Comparison of ENCODE assay signal across 1 cellular context in the genomic region with DNA sequence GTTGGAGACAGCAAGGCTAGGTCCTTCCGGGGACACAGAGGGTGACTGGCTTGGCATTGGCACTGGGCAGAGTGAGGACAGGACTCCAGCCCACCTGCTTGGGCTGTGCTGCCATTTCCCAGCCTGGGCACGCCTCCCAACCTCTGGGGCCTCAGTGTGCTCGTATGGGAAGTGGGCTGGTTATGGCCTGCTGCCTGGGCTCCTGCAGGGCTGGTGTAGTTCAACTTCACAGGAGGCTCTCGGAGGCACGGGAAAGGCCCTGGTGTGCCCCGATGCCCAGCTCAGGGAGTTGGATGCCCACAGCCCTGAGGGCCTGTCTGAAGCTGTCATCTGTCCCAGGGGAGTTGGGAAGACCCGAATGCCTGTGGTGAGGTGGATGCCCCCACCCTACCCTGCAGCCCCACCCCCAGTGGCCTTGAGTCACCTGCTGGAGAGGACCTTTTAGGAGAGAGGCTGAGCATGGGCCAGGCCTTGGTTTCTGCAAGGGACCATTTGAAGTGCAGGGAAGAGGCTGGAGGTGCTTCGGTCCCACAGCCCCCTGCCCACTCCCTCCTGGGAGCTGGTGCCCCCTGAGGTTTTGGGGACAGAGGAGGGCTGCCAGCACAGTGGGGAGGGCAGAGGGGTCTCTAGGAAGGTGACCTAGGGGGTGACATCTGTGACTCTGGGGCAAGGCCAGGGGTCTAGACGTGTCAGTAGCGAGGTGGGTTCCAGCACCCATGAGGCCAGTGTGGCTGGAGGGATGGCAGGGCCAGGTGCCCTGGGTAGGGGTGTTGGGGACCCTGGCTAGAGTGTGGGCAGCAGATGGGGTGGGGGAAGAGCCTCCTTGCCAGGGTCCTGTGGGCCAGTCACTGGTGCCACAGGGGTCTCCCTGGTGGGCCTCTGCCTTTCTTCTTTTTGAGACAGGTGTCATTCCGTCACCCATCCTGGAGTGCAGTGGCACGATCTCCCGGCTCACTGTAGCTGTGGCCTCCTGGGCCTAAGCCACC.
TF ChIP-seq lines count a peak whose summit lies in the region.

No MANE protein-coding gene starts in this region.

TF ChIP-seq in WTC11, 78 proteins besides CTCF, POLR2A, EP300 and RAD21:
- TF ChIP-seq, protein P1, sequence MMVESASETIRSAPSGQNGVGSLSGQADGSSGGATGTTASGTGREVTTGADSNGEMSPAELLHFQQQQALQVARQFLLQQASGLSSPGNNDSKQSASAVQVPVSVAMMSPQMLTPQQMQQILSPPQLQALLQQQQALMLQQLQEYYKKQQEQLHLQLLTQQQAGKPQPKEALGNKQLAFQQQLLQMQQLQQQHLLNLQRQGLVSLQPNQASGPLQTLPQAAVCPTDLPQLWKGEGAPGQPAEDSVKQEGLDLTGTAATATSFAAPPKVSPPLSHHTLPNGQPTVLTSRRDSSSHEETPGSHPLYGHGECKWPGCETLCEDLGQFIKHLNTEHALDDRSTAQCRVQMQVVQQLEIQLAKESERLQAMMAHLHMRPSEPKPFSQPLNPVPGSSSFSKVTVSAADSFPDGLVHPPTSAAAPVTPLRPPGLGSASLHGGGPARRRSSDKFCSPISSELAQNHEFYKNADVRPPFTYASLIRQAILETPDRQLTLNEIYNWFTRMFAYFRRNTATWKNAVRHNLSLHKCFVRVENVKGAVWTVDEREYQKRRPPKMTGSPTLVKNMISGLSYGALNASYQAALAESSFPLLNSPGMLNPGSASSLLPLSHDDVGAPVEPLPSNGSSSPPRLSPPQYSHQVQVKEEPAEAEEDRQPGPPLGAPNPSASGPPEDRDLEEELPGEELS (CRISPR knock-in tag; IDR thresholded peaks at IDR 0.05) = no peak
- TF ChIP-seq JUN (CRISPR knock-in tag; IDR thresholded peaks at IDR 0.05) (no peak), CREB1 (CRISPR knock-in tag; IDR thresholded peaks at IDR 0.05) (no peak), FOXJ3 (CRISPR knock-in tag; IDR thresholded peaks at IDR 0.05; ENCODE audit: borderline replicate concordance) (no peak), MXD4 (CRISPR knock-in tag; IDR thresholded peaks at IDR 0.05; ENCODE audit: borderline replicate concordance) (no peak), IRF2 (CRISPR knock-in tag; IDR thresholded peaks at IDR 0.05; ENCODE audit: borderline replicate concordance, low read depth) (no peak), CBFB (CRISPR knock-in tag; IDR thresholded peaks at IDR 0.05; ENCODE audit: low read depth) (no peak), ZNF219 (CRISPR knock-in tag; IDR thresholded peaks at IDR 0.05; ENCODE audit: borderline replicate concordance) (no peak), NFYB (CRISPR knock-in tag; conservative IDR thresholded peaks at IDR 0.05; ENCODE audit: low read depth) (no peak), GABPB1 (CRISPR knock-in tag; IDR thresholded peaks at IDR 0.05) (no peak), SOX15 (CRISPR knock-in tag; IDR thresholded peaks at IDR 0.05) (no peak)
- TF ChIP-seq, protein P2, sequence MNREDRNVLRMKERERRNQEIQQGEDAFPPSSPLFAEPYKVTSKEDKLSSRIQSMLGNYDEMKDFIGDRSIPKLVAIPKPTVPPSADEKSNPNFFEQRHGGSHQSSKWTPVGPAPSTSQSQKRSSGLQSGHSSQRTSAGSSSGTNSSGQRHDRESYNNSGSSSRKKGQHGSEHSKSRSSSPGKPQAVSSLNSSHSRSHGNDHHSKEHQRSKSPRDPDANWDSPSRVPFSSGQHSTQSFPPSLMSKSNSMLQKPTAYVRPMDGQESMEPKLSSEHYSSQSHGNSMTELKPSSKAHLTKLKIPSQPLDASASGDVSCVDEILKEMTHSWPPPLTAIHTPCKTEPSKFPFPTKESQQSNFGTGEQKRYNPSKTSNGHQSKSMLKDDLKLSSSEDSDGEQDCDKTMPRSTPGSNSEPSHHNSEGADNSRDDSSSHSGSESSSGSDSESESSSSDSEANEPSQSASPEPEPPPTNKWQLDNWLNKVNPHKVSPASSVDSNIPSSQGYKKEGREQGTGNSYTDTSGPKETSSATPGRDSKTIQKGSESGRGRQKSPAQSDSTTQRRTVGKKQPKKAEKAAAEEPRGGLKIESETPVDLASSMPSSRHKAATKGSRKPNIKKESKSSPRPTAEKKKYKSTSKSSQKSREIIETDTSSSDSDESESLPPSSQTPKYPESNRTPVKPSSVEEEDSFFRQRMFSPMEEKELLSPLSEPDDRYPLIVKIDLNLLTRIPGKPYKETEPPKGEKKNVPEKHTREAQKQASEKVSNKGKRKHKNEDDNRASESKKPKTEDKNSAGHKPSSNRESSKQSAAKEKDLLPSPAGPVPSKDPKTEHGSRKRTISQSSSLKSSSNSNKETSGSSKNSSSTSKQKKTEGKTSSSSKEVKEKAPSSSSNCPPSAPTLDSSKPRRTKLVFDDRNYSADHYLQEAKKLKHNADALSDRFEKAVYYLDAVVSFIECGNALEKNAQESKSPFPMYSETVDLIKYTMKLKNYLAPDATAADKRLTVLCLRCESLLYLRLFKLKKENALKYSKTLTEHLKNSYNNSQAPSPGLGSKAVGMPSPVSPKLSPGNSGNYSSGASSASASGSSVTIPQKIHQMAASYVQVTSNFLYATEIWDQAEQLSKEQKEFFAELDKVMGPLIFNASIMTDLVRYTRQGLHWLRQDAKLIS (CRISPR knock-in tag; IDR thresholded peaks at IDR 0.05; ENCODE audit: borderline replicate concordance) = no peak
- TF ChIP-seq, protein P3, sequence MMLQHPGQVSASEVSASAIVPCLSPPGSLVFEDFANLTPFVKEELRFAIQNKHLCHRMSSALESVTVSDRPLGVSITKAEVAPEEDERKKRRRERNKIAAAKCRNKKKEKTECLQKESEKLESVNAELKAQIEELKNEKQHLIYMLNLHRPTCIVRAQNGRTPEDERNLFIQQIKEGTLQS (CRISPR knock-in tag; conservative IDR thresholded peaks at IDR 0.05) = no peak
- TF ChIP-seq, protein P4, sequence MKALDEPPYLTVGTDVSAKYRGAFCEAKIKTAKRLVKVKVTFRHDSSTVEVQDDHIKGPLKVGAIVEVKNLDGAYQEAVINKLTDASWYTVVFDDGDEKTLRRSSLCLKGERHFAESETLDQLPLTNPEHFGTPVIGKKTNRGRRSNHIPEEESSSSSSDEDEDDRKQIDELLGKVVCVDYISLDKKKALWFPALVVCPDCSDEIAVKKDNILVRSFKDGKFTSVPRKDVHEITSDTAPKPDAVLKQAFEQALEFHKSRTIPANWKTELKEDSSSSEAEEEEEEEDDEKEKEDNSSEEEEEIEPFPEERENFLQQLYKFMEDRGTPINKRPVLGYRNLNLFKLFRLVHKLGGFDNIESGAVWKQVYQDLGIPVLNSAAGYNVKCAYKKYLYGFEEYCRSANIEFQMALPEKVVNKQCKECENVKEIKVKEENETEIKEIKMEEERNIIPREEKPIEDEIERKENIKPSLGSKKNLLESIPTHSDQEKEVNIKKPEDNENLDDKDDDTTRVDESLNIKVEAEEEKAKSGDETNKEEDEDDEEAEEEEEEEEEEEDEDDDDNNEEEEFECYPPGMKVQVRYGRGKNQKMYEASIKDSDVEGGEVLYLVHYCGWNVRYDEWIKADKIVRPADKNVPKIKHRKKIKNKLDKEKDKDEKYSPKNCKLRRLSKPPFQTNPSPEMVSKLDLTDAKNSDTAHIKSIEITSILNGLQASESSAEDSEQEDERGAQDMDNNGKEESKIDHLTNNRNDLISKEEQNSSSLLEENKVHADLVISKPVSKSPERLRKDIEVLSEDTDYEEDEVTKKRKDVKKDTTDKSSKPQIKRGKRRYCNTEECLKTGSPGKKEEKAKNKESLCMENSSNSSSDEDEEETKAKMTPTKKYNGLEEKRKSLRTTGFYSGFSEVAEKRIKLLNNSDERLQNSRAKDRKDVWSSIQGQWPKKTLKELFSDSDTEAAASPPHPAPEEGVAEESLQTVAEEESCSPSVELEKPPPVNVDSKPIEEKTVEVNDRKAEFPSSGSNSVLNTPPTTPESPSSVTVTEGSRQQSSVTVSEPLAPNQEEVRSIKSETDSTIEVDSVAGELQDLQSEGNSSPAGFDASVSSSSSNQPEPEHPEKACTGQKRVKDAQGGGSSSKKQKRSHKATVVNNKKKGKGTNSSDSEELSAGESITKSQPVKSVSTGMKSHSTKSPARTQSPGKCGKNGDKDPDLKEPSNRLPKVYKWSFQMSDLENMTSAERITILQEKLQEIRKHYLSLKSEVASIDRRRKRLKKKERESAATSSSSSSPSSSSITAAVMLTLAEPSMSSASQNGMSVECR (CRISPR knock-in tag; IDR thresholded peaks at IDR 0.05; ENCODE audit: borderline replicate concordance) = no peak
- TF ChIP-seq, protein P5, sequence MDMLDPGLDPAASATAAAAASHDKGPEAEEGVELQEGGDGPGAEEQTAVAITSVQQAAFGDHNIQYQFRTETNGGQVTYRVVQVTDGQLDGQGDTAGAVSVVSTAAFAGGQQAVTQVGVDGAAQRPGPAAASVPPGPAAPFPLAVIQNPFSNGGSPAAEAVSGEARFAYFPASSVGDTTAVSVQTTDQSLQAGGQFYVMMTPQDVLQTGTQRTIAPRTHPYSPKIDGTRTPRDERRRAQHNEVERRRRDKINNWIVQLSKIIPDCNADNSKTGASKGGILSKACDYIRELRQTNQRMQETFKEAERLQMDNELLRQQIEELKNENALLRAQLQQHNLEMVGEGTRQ (CRISPR knock-in tag; IDR thresholded peaks at IDR 0.05) = no peak
- TF ChIP-seq, protein P6, sequence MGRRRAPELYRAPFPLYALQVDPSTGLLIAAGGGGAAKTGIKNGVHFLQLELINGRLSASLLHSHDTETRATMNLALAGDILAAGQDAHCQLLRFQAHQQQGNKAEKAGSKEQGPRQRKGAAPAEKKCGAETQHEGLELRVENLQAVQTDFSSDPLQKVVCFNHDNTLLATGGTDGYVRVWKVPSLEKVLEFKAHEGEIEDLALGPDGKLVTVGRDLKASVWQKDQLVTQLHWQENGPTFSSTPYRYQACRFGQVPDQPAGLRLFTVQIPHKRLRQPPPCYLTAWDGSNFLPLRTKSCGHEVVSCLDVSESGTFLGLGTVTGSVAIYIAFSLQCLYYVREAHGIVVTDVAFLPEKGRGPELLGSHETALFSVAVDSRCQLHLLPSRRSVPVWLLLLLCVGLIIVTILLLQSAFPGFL (CRISPR knock-in tag; IDR thresholded peaks at IDR 0.05; ENCODE audit: borderline replicate concordance) = no peak
